Comparison of ENCODE assay signal across 22 cellular contexts in the genomic region with DNA sequence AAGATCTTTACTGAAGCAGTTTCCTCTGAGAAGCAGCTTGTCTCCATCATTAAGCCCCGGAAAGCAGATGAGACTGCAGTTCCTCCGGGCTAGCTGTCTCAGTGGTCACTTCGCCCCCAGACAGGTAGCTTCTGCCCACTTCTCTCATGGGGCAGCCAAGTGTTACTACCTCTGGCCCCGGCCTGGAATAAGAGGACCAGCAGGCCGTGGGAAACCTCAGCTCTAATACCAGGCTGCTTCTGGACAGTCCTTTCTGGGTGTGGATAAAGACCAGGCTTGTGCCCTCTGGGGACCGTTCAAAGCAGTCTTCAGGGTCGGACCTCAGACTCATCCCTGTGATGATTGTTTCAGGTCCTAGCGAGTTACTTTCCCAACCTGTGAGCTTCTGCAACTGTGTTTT. TPM values are rescaled to one million over a fixed set of nuclear protein-coding genes. Genes with fewer than 3 reads are reported as not detected.
"Had no signal": no experiment of that assay in that cellular context is flagged by ENCODE, and none has a peak within 500 bp of the region (broad histone marks: within the 10 kb centered on the region; RNA-seq: fewer than 3 reads in every experiment).

No MANE protein-coding gene starts in this region.

- H3K27ac ChIP-seq: left lung, pancreas, right lobe of liver, WERI-Rb-1 had no signal

- H3K27ac Mint-ChIP-seq: activated CD4-positive, alpha-beta T cell treated with anti-CD3 and anti-CD28 coated beads, Interleukin-2, amount 10 ng/mL, durations not matched to agents 7 days and 5 days; activated naive CD8-positive, alpha-beta T cell treated with anti-CD3 and anti-CD28 coated beads, Interleukin-2, amount 50 U/mL, for 24 hours; activated T-cell treated with anti-CD3 and anti-CD28 coated beads, Interleukin-2, amount 50 U/mL, for 72 hours; mesothelial cell of epicardium; stimulated activated memory B cell treated with anti-CD40 and anti-IgM and Interleukin-4, amounts not matched to agents 10 μg/mL and 1 μg/mL and 100 μg/mL, for 72 hours had no signal

- H3K27me3 ChIP-seq: pancreas, right lobe of liver had no signal

- H3K4me3 Mint-ChIP-seq: activated CD4-positive, alpha-beta T cell treated with anti-CD3 and anti-CD28 coated beads, Interleukin-2, amount 10 ng/mL, durations not matched to agents 7 days and 5 days; activated naive CD8-positive, alpha-beta T cell treated with anti-CD3 and anti-CD28 coated beads, Interleukin-2, amount 50 U/mL, for 24 hours; activated T-cell treated with anti-CD3 and anti-CD28 coated beads, Interleukin-2, amount 50 U/mL, for 72 hours; immature natural killer cell; mesothelial cell of epicardium; naive thymus-derived CD8-positive, alpha-beta T cell; stimulated activated memory B cell treated with anti-CD40 and anti-IgM and Interleukin-4, amounts not matched to agents 10 μg/mL and 1 μg/mL and 100 μg/mL, for 72 hours had no signal

- H3K9me3 Mint-ChIP-seq: activated CD4-positive, alpha-beta T cell treated with anti-CD3 and anti-CD28 coated beads, Interleukin-2, amount 10 ng/mL, durations not matched to agents 7 days and 5 days; activated T-cell treated with anti-CD3 and anti-CD28 coated beads, Interleukin-2, amount 50 U/mL, for 72 hours; immature natural killer cell; mesothelial cell of epicardium; naive thymus-derived CD8-positive, alpha-beta T cell; stimulated activated memory B cell treated with anti-CD40 and anti-IgM and Interleukin-4, amounts not matched to agents 10 μg/mL and 1 μg/mL and 100 μg/mL, for 72 hours had no signal

- H3K36me3 ChIP-seq: left lung, pancreas, right lobe of liver, WERI-Rb-1 had no signal

- H3K4me1 ChIP-seq: left lung, pancreas, right lobe of liver had no signal

- H3K4me1 Mint-ChIP-seq: mesothelial cell of epicardium had no signal

- ATAC-seq: activated naive CD8-positive, alpha-beta T cell treated with anti-CD3 and anti-CD28 coated beads, Interleukin-2, amount 50 U/mL, for 24 hours; activated T-cell treated with anti-CD3 and anti-CD28 coated beads, Interleukin-2, amount 50 U/mL, for 72 hours; naive thymus-derived CD8-positive, alpha-beta T cell; pancreas; right lobe of liver; stimulated activated memory B cell treated with anti-CD40 and anti-IgM and Interleukin-4, amounts not matched to agents 10 μg/mL and 1 μg/mL and 100 μg/mL, for 72 hours had no signal

- H3K4me3 ChIP-seq: left lung, pancreas, right lobe of liver, skin epidermis had no signal

- H3K36me3 Mint-ChIP-seq: mesothelial cell of epicardium; naive thymus-derived CD8-positive, alpha-beta T cell; stimulated activated memory B cell treated with anti-CD40 and anti-IgM and Interleukin-4, amounts not matched to agents 10 μg/mL and 1 μg/mL and 100 μg/mL, for 72 hours had no signal

- DNase-seq: activated CD4-positive, alpha-beta T cell treated with anti-CD3 and anti-CD28 coated beads, Interleukin-2, amount 10 ng/mL, durations not matched to agents 7 days and 5 days; activated CD4-positive, CD25-positive, alpha-beta regulatory T cell treated with anti-CD3 and anti-CD28 coated beads, Interleukin-2, amount 50 U/mL, for 72 hours; activated gamma-delta T cell; activated naive CD4-positive, alpha-beta T cell treated with anti-CD3 and anti-CD28 coated beads, Interleukin-2, amount 50 U/mL, for 16 hours; activated naive CD8-positive, alpha-beta T cell treated with anti-CD3 and anti-CD28 coated beads, Interleukin-2, amount 50 U/mL, for 24 hours; activated T-cell treated with anti-CD3 and anti-CD28 coated beads, Interleukin-2, amount 50 U/mL, for 72 hours; foreskin melanocyte; immature natural killer cell; kidney glomerular epithelial cell; left lung; naive thymus-derived CD8-positive, alpha-beta T cell; stimulated activated CD4-positive, alpha-beta T cell treated with anti-CD3 and anti-CD28 coated beads, Interleukin-2, amount 100 ng/mL, for 24 hours; T-helper 1 cell; WERI-Rb-1 had no signal

- H3K9me3 ChIP-seq: left lung, pancreas, right lobe of liver had no signal

- FAIRE-seq: pancreas, TTC549 had no signal

RNA-seq across cellular contexts. Expression of gene RUNX3, which starts 54.8 kb away (rescaled TPM):
- total RNA-seq: cerebellum, lung microvascular endothelial cell had no signal
